1 cellular context compared by ENCODE assay signal in the genomic region with DNA sequence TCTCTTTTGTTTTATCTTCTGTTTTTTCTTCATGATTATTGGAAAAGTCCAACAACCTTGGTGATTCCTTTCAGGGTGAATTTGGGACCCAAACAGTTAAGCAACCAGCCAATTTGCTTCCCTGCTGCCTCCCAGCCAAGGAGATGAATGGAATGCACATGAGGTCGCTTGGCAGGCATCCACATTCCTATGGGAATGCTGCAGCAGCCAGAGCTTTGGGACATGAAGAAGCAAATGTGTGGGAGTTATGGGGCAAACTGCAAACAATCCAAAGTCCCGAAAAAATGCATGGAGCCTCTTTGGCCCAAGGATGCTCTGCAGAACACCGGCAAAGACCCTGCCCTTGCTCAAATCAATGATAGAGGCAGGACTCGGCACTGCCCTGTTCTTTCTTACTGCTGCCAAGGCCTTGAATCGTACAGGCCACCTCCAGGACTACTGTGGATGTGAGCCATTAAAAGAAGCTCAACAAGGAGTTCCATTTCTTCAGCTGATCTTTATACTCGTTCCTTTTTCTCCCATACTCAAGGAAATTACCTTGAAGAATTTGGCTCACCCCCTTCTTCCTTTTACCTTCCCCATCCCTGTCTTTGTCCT.
TF ChIP-seq lines count a peak whose summit lies in the region.

No MANE protein-coding gene starts in this region.

TF ChIP-seq in GM23338, 12 proteins besides CTCF, POLR2A, EP300 and RAD21:
- TF ChIP-seq, protein P1, sequence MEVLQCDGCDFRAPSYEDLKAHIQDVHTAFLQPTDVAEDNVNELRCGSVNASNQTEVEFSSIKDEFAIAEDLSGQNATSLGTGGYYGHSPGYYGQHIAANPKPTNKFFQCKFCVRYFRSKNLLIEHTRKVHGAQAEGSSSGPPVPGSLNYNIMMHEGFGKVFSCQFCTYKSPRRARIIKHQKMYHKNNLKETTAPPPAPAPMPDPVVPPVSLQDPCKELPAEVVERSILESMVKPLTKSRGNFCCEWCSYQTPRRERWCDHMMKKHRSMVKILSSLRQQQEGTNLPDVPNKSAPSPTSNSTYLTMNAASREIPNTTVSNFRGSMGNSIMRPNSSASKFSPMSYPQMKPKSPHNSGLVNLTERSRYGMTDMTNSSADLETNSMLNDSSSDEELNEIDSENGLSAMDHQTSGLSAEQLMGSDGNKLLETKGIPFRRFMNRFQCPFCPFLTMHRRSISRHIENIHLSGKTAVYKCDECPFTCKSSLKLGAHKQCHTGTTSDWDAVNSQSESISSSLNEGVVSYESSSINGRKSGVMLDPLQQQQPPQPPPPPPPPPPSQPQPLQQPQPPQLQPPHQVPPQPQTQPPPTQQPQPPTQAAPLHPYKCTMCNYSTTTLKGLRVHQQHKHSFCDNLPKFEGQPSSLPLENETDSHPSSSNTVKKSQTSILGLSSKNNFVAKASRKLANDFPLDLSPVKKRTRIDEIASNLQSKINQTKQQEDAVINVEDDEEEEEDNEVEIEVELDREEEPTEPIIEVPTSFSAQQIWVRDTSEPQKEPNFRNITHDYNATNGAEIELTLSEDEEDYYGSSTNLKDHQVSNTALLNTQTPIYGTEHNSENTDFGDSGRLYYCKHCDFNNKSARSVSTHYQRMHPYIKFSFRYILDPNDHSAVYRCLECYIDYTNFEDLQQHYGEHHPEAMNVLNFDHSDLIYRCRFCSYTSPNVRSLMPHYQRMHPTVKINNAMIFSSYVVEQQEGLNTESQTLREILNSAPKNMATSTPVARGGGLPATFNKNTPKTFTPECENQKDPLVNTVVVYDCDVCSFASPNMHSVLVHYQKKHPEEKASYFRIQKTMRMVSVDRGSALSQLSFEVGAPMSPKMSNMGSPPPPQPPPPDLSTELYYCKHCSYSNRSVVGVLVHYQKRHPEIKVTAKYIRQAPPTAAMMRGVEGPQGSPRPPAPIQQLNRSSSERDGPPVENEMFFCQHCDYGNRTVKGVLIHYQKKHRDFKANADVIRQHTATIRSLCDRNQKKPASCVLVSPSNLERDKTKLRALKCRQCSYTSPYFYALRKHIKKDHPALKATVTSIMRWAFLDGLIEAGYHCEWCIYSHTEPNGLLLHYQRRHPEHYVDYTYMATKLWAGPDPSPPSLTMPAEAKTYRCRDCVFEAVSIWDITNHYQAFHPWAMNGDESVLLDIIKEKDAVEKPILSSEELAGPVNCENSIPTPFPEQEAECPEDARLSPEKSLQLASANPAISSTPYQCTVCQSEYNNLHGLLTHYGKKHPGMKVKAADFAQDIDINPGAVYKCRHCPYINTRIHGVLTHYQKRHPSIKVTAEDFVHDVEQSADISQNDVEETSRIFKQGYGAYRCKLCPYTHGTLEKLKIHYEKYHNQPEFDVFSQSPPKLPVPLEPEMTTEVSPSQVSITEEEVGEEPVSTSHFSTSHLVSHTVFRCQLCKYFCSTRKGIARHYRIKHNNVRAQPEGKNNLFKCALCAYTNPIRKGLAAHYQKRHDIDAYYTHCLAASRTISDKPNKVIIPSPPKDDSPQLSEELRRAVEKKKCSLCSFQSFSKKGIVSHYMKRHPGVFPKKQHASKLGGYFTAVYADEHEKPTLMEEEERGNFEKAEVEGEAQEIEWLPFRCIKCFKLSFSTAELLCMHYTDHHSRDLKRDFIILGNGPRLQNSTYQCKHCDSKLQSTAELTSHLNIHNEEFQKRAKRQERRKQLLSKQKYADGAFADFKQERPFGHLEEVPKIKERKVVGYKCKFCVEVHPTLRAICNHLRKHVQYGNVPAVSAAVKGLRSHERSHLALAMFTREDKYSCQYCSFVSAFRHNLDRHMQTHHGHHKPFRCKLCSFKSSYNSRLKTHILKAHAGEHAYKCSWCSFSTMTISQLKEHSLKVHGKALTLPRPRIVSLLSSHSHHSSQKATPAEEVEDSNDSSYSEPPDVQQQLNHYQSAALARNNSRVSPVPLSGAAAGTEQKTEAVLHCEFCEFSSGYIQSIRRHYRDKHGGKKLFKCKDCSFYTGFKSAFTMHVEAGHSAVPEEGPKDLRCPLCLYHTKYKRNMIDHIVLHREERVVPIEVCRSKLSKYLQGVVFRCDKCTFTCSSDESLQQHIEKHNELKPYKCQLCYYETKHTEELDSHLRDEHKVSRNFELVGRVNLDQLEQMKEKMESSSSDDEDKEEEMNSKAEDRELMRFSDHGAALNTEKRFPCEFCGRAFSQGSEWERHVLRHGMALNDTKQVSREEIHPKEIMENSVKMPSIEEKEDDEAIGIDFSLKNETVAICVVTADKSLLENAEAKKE (CRISPR knock-in tag; IDR thresholded peaks at IDR 0.05), result peak; percentile 92
- no peak for TF ChIP-seq ETS1 (IDR thresholded peaks at IDR 0.05)
